In genomic region chr12:115094163-115094816, GRCh38 we compare ENCODE assay signal across 1 cellular context.
TF ChIP-seq lines count a peak whose summit lies in the region.

No MANE protein-coding gene starts in this region.

TF ChIP-seq in HepG2, 621 proteins besides CTCF, POLR2A, EP300 and RAD21 (continued from another document and continues in another):
- TF ChIP-seq FOSL2 (CRISPR knock-in tag; IDR thresholded peaks at IDR 0.05) = 0 out of 2 replicates have a peak, but pooled peaks have one; percentile 33
- TF ChIP-seq ERF (CRISPR knock-in tag; IDR thresholded peaks at IDR 0.05) = no peak
- TF ChIP-seq HIC2 (CRISPR knock-in tag; IDR thresholded peaks at IDR 0.05; ENCODE audit: low read depth) = no peak
- TF ChIP-seq NFKBIZ (CRISPR knock-in tag; IDR thresholded peaks at IDR 0.05) = no peak
- TF ChIP-seq ARID3A (IDR thresholded peaks at IDR 0.05; ENCODE audit: low read depth, low read length) = no peak
- TF ChIP-seq SSRP1 (CRISPR knock-in tag; IDR thresholded peaks at IDR 0.05) = no peak
- no peak for TF ChIP-seq USF2 (IDR thresholded peaks at IDR 0.05; ENCODE audit: low read depth, low read length)
- no peak for TF ChIP-seq USF2 (CRISPR knock-in tag; IDR thresholded peaks at IDR 0.05; ENCODE audit: borderline replicate concordance)
- no peak for TF ChIP-seq ZNF879 (CRISPR knock-in tag; IDR thresholded peaks at IDR 0.05)
- TF ChIP-seq TFE3 (CRISPR knock-in tag; IDR thresholded peaks at IDR 0.05) = peak; percentile 24; the same call in 1 of the 2 replicates
- TF ChIP-seq ETS1 (CRISPR knock-in tag; IDR thresholded peaks at IDR 0.05) = no peak
- TF ChIP-seq ZHX2 (IDR thresholded peaks at IDR 0.05; ENCODE audit: low read depth) = no peak
- TF ChIP-seq ZHX2 (CRISPR knock-in tag; IDR thresholded peaks at IDR 0.05; ENCODE audit: borderline replicate concordance) = no peak
- TF ChIP-seq KMT2B (CRISPR knock-in tag; IDR thresholded peaks at IDR 0.05) = no peak
- no peak for TF ChIP-seq LRRFIP1 (CRISPR knock-in tag; conservative IDR thresholded peaks at IDR 0.05)
- peak; percentile 80 for TF ChIP-seq NCOA2 (CRISPR knock-in tag; IDR thresholded peaks at IDR 0.05)
- peak; percentile 73 for TF ChIP-seq BCL6 (CRISPR knock-in tag; IDR thresholded peaks at IDR 0.05)
- TF ChIP-seq FOXO1 (CRISPR knock-in tag; IDR thresholded peaks at IDR 0.05) = peak; percentile 81; the same call in 1 of the 2 replicates
- TF ChIP-seq PATZ1 (CRISPR knock-in tag; IDR thresholded peaks at IDR 0.05) = peak; percentile 83
- TF ChIP-seq MAF1 (CRISPR knock-in tag; IDR thresholded peaks at IDR 0.05; ENCODE audit: borderline replicate concordance) = no peak
- no peak for TF ChIP-seq WIZ (CRISPR knock-in tag; IDR thresholded peaks at IDR 0.05)
- peak; percentile 39; the same call in 1 of the 2 replicates for TF ChIP-seq MXD4 (CRISPR knock-in tag; IDR thresholded peaks at IDR 0.05)
- peak; percentile 49; the same call in 1 of the 2 replicates for TF ChIP-seq MIXL1 (CRISPR knock-in tag; IDR thresholded peaks at IDR 0.05)
- TF ChIP-seq, protein P1, sequence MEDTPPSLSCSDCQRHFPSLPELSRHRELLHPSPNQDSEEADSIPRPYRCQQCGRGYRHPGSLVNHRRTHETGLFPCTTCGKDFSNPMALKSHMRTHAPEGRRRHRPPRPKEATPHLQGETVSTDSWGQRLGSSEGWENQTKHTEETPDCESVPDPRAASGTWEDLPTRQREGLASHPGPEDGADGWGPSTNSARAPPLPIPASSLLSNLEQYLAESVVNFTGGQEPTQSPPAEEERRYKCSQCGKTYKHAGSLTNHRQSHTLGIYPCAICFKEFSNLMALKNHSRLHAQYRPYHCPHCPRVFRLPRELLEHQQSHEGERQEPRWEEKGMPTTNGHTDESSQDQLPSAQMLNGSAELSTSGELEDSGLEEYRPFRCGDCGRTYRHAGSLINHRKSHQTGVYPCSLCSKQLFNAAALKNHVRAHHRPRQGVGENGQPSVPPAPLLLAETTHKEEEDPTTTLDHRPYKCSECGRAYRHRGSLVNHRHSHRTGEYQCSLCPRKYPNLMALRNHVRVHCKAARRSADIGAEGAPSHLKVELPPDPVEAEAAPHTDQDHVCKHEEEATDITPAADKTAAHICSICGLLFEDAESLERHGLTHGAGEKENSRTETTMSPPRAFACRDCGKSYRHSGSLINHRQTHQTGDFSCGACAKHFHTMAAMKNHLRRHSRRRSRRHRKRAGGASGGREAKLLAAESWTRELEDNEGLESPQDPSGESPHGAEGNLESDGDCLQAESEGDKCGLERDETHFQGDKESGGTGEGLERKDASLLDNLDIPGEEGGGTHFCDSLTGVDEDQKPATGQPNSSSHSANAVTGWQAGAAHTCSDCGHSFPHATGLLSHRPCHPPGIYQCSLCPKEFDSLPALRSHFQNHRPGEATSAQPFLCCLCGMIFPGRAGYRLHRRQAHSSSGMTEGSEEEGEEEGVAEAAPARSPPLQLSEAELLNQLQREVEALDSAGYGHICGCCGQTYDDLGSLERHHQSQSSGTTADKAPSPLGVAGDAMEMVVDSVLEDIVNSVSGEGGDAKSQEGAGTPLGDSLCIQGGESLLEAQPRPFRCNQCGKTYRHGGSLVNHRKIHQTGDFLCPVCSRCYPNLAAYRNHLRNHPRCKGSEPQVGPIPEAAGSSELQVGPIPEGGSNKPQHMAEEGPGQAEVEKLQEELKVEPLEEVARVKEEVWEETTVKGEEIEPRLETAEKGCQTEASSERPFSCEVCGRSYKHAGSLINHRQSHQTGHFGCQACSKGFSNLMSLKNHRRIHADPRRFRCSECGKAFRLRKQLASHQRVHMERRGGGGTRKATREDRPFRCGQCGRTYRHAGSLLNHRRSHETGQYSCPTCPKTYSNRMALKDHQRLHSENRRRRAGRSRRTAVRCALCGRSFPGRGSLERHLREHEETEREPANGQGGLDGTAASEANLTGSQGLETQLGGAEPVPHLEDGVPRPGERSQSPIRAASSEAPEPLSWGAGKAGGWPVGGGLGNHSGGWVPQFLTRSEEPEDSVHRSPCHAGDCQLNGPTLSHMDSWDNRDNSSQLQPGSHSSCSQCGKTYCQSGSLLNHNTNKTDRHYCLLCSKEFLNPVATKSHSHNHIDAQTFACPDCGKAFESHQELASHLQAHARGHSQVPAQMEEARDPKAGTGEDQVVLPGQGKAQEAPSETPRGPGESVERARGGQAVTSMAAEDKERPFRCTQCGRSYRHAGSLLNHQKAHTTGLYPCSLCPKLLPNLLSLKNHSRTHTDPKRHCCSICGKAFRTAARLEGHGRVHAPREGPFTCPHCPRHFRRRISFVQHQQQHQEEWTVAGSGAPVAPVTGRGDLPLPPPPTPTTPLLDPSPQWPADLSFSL (CRISPR knock-in tag; IDR thresholded peaks at IDR 0.05) = 0 out of 2 replicates have a peak, but pooled peaks have one; percentile 16
- TF ChIP-seq ZNF580 (CRISPR knock-in tag; IDR thresholded peaks at IDR 0.05; ENCODE audit: borderline replicate concordance, low read depth) = no peak
